18 cellular contexts compared by ENCODE assay signal in genomic region chr16:8505327-8505991, GRCh38.
DNase-seq lines count a peak whose midpoint lies in the region; ATAC-seq, FAIRE-seq and TF ChIP-seq lines count a peak whose summit lies in the region.
"Had no signal": no experiment of that assay in that cellular context is flagged by ENCODE, and none has a peak within 500 bp of the region (broad histone marks: within the 10 kb centered on the region; RNA-seq: fewer than 3 reads in every experiment).

No MANE protein-coding gene starts in this region.

- peak overlapping the region in 1 of 2 donors; percentile 74 for H3K27ac ChIP-seq in small intestine (ENCODE audit: low read depth in 1 of 2, low read length in 1 of 2)
- H3K27ac ChIP-seq in heart left ventricle, result no peak overlapping the region
- H3K27ac ChIP-seq: lower lobe of right lung, spleen had no signal

- TF ChIP-seq CTCF in heart left ventricle (IDR thresholded peaks at IDR 0.05), result no peak

- no peak overlapping the region for H3K4me3 ChIP-seq in small intestine (ENCODE audit: low read depth in 1 of 2, low read length in 2 of 2)
- H3K4me3 ChIP-seq in heart left ventricle, result no peak overlapping the region
- H3K4me3 ChIP-seq: lower lobe of right lung, spleen had no signal

- no peak for TF ChIP-seq POLR2A in heart left ventricle (IDR thresholded peaks at IDR 0.05)

- intact Hi-C loops in heart left ventricle (cut with DNase I), result no loop called here

- FAIRE-seq in colon (lab: Jason Lieb, UNC) (peak; percentile 79), small intestine (lab: Jason Lieb, UNC) (peak; percentile 81)
- FAIRE-seq: RCC 7860 had no signal

- H3K4me1 Mint-ChIP-seq in activated T-helper 17 cell treated with anti-CD3 and anti-CD28 coated beads, Interleukin-2, amount 50 U/mL, for 72 hours, result no peaks in the 10 kb centered on the region
- H3K4me1 Mint-ChIP-seq: naive thymus-derived CD4-positive, alpha-beta T cell had no signal

- no peaks in the 10 kb centered on the region for H3K36me3 ChIP-seq in small intestine (ENCODE audit: control insufficient read depth in 2 of 2, insufficient read depth in 2 of 2, low read length in 2 of 2)
- H3K36me3 ChIP-seq in heart left ventricle, result no peaks in the 10 kb centered on the region
- H3K36me3 ChIP-seq: lower lobe of right lung, spleen had no signal

- H3K9me3 Mint-ChIP-seq in activated T-helper 17 cell treated with anti-CD3 and anti-CD28 coated beads, Interleukin-2, amount 50 U/mL, for 72 hours, result peaks cover 4% of the 10 kb centered on the region
- H3K9me3 Mint-ChIP-seq: dendritic cell treated with granulocyte-macrophage colony-stimulating factor and Interleukin-4, amounts not matched to agents 40 ng/mL and 50 ng/mL, for 4 days had no signal

- H3K9me3 ChIP-seq in small intestine (ENCODE audit: control insufficient read depth, low read depth) (no peaks in the 10 kb centered on the region), heart left ventricle (peaks cover 0 to 6% (median 0%) of the 10 kb centered on the region in 12 donors)
- H3K9me3 ChIP-seq: lower lobe of right lung had no signal

- 6 to 13% (median 11%) methylated on average over 7 of the region's 7 CpGs for WGBS in small intestine, 3 donors
- 22 to 24% (median 23%) methylated on average over 7 of the region's 7 CpGs for WGBS in heart left ventricle, 4 donors

- H3K27ac Mint-ChIP-seq in activated T-helper 17 cell treated with anti-CD3 and anti-CD28 coated beads, Interleukin-2, amount 50 U/mL, for 72 hours, result no peak overlapping the region
- H3K27ac Mint-ChIP-seq: dendritic cell treated with granulocyte-macrophage colony-stimulating factor and Interleukin-4, amounts not matched to agents 40 ng/mL and 50 ng/mL, for 4 days; naive thymus-derived CD4-positive, alpha-beta T cell; progenitor cell of endocrine pancreas had no signal

- peaks cover 3% of the 10 kb centered on the region in 2 donors for H3K4me1 ChIP-seq in small intestine (ENCODE audit: control insufficient read depth in 2 of 2, insufficient read depth in 1 of 2, low read depth in 1 of 2, low read length in 1 of 2)
- H3K4me1 ChIP-seq in heart left ventricle, result no peaks in the 10 kb centered on the region
- H3K4me1 ChIP-seq: lower lobe of right lung, spleen had no signal

- peaks cover 15% of the 10 kb centered on the region for H3K27me3 Mint-ChIP-seq in activated T-helper 17 cell treated with anti-CD3 and anti-CD28 coated beads, Interleukin-2, amount 50 U/mL, for 72 hours

- DNase-seq in LoVo (ENCODE audit: low spot score) (peak; percentile 19), NCI-H69 (lab: John Stamatoyannopoulos, UW) (peak; percentile 18), small intestine (peak; percentile 92), heart left ventricle (no peak)
- DNase-seq: activated CD4-positive, alpha-beta T cell treated with anti-CD3 and anti-CD28 coated beads, Interleukin-2, amount 50 U/mL, for 1 hour; activated naive CD4-positive, alpha-beta T cell treated with anti-CD3 and anti-CD28 coated beads, Interleukin-2, amount 50 U/mL, for 16 hours; erythroblast; lower lobe of right lung; naive thymus-derived CD4-positive, alpha-beta T cell; NCI-H1694 treated with DMSO at 0.1 percent for 48 hours; NCI-H524; spleen had no signal

- H3K27me3 ChIP-seq in small intestine (ENCODE audit: control insufficient read depth in 2 of 2, insufficient read depth in 2 of 2, low read length in 2 of 2), result no peaks in the 10 kb centered on the region
- H3K27me3 ChIP-seq in heart left ventricle, result peaks cover 0 to 7% (median 0%) of the 10 kb centered on the region in 9 donors

- H3K36me3 Mint-ChIP-seq in activated T-helper 17 cell treated with anti-CD3 and anti-CD28 coated beads, Interleukin-2, amount 50 U/mL, for 72 hours (ENCODE audit: low read depth), result no peaks in the 10 kb centered on the region

- H3K4me3 Mint-ChIP-seq in activated T-helper 17 cell treated with anti-CD3 and anti-CD28 coated beads, Interleukin-2, amount 50 U/mL, for 72 hours, result no peak overlapping the region
- H3K4me3 Mint-ChIP-seq: dendritic cell treated with granulocyte-macrophage colony-stimulating factor and Interleukin-4, amounts not matched to agents 40 ng/mL and 50 ng/mL, for 4 days; naive thymus-derived CD4-positive, alpha-beta T cell had no signal

- no peak for ATAC-seq in activated T-helper 17 cell treated with anti-CD3 and anti-CD28 coated beads, Interleukin-2, amount 50 U/mL, for 72 hours (replicated peaks)
- ATAC-seq in heart left ventricle, result no peak
- ATAC-seq in HG03039 (IDR thresholded peaks at IDR 0.05; ENCODE audit: unreplicated experiment), result no peak
- ATAC-seq: naive thymus-derived CD4-positive, alpha-beta T cell had no signal

Comparison
In these comparisons a context has a peak if more than half of its experiments do, and no peak if none do; other contexts are left out.
1. DNase-seq: peak in LoVo (single experiment), NCI-H69 (single experiment) and small intestine (single experiment); none in heart left ventricle (0 of 5).